ENCODE assay signal across 2 cellular contexts in the genomic region with DNA sequence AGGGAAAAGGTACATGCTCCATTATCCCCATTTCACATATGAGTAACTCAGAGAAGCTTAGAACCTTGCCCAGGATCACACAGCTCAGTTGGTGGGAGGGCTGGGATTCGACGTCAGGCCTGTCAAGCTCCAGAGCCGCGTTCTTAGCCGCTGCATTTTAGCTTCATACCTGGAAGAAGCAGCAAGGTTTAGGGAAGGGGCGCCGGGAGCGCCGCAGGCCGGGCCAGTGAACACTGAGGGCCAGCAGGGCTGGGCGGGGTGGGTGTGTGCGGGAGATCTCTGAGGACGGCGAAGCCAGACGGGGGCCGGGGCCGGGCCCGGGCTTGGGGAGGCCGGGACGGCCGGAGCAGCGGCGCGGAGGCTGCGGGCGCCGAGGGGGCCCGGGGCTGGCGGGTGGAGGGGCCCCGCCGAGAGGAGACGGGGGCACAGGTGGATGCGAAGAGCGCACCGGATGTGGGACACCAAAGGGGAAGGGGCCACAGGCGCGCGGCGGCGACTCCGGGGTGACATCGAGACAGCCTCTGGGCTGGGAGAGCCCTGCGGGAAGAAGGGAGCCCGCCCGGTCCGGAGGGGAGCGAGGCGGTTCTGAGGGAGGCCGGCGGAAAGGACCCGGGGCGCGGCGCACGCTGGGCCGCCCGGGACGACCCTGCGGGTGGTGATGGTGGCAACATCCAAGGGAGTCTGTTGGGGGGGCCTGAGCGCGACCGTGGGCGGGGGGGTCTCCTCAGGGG.
TF ChIP-seq lines count a peak whose summit lies in the region.

No MANE protein-coding gene starts in this region.

TF ChIP-seq in IMR-90, 13 proteins besides CTCF, POLR2A, EP300 and RAD21:
- no peak for TF ChIP-seq SMC3 (IDR thresholded peaks at IDR 0.05; ENCODE audit: low read depth, low read length)
- TF ChIP-seq, protein P1, sequence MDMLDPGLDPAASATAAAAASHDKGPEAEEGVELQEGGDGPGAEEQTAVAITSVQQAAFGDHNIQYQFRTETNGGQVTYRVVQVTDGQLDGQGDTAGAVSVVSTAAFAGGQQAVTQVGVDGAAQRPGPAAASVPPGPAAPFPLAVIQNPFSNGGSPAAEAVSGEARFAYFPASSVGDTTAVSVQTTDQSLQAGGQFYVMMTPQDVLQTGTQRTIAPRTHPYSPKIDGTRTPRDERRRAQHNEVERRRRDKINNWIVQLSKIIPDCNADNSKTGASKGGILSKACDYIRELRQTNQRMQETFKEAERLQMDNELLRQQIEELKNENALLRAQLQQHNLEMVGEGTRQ (IDR thresholded peaks at IDR 0.05; ENCODE audit: low read depth, low read length), result no peak
- no peak for TF ChIP-seq MXI1 (IDR thresholded peaks at IDR 0.05; ENCODE audit: borderline replicate concordance, low read depth, low read length)
- TF ChIP-seq RFX5 (IDR thresholded peaks at IDR 0.05; ENCODE audit: low read depth, low read length), result no peak
- no peak for TF ChIP-seq MAZ (IDR thresholded peaks at IDR 0.05; ENCODE audit: borderline replicate concordance, low read depth, low read length)
- TF ChIP-seq CHD1 (IDR thresholded peaks at IDR 0.05; ENCODE audit: low read depth, low read length), result no peak
- TF ChIP-seq, protein P2, sequence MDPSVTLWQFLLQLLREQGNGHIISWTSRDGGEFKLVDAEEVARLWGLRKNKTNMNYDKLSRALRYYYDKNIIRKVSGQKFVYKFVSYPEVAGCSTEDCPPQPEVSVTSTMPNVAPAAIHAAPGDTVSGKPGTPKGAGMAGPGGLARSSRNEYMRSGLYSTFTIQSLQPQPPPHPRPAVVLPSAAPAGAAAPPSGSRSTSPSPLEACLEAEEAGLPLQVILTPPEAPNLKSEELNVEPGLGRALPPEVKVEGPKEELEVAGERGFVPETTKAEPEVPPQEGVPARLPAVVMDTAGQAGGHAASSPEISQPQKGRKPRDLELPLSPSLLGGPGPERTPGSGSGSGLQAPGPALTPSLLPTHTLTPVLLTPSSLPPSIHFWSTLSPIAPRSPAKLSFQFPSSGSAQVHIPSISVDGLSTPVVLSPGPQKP (IDR thresholded peaks at IDR 0.05; ENCODE audit: borderline replicate concordance, low read depth, low read length), result no peak
- no peak for TF ChIP-seq NFE2L2 (IDR thresholded peaks at IDR 0.05; ENCODE audit: low read depth, low read length)
- no peak for TF ChIP-seq MAFK (IDR thresholded peaks at IDR 0.05; ENCODE audit: low read depth, low read length)
- no peak for TF ChIP-seq BHLHE40 (IDR thresholded peaks at IDR 0.05; ENCODE audit: low read depth, low read length)
- no peak for TF ChIP-seq CEBPB (IDR thresholded peaks at IDR 0.05; ENCODE audit: low read depth, low read length)
- TF ChIP-seq RCOR1 (IDR thresholded peaks at IDR 0.05; ENCODE audit: insufficient replicate concordance, low read length), result no peak
- TF ChIP-seq FOS (IDR thresholded peaks at IDR 0.05; ENCODE audit: low read depth, low read length), result no peak

TF ChIP-seq in endothelial cell of umbilical vein, 7 proteins besides CTCF, POLR2A, EP300 and RAD21:
- TF ChIP-seq MYC (IDR thresholded peaks at IDR 0.05; ENCODE audit: low read depth, low read length), result no peak
- no peak for TF ChIP-seq EZH2 (IDR thresholded peaks at IDR 0.05; ENCODE audit: borderline replicate concordance, low read depth, low read length, severe bottlenecking)
- TF ChIP-seq FOS (IDR thresholded peaks at IDR 0.05; ENCODE audit: borderline replicate concordance, insufficient read depth, low read length), result no peak
- TF ChIP-seq GATA2 (IDR thresholded peaks at IDR 0.05; ENCODE audit: insufficient read depth, insufficient read length, low read depth, low read length), result no peak
- no peak for TF ChIP-seq POLR2AphosphoS5 (IDR thresholded peaks at IDR 0.05; ENCODE audit: insufficient read depth, low read depth, low read length)
